In the genomic region with DNA sequence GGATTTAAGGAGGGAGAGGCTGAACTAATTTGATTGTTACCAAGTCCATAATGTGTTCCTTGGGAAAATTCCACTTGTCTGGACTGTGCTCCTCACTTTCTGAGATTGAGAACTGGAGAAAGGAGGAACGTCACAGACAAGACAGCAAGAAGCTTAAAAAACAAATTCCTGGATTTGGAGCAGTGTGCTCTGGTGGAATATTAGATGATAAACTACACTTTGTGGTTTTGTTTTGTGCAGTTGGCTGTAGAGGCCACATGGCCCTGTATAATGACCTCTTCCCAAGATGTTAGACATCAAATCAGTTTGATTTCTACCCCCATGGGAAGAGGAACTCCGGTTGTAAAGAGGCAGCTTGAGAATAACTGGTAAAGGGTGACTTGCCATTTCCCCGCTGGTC, we compare ENCODE assay signal across 1 cellular context.
TF ChIP-seq lines count a peak whose summit lies in the region.

No MANE protein-coding gene starts in this region.

TF ChIP-seq in SK-N-SH treated with all-trans-retinoic acid at 6 μM for 48 hours, 23 proteins besides CTCF, POLR2A, EP300 and RAD21 (continued from another document):
- TF ChIP-seq PATZ1 (CRISPR knock-in tag; IDR thresholded peaks at IDR 0.05; ENCODE audit: borderline replicate concordance) (no peak), BACH2 (CRISPR knock-in tag; IDR thresholded peaks at IDR 0.05; ENCODE audit: borderline replicate concordance) (no peak), ZNF70 (CRISPR knock-in tag; IDR thresholded peaks at IDR 0.05) (no peak), ZNF8 (CRISPR knock-in tag; IDR thresholded peaks at IDR 0.05) (no peak)
- TF ChIP-seq, protein P1, sequence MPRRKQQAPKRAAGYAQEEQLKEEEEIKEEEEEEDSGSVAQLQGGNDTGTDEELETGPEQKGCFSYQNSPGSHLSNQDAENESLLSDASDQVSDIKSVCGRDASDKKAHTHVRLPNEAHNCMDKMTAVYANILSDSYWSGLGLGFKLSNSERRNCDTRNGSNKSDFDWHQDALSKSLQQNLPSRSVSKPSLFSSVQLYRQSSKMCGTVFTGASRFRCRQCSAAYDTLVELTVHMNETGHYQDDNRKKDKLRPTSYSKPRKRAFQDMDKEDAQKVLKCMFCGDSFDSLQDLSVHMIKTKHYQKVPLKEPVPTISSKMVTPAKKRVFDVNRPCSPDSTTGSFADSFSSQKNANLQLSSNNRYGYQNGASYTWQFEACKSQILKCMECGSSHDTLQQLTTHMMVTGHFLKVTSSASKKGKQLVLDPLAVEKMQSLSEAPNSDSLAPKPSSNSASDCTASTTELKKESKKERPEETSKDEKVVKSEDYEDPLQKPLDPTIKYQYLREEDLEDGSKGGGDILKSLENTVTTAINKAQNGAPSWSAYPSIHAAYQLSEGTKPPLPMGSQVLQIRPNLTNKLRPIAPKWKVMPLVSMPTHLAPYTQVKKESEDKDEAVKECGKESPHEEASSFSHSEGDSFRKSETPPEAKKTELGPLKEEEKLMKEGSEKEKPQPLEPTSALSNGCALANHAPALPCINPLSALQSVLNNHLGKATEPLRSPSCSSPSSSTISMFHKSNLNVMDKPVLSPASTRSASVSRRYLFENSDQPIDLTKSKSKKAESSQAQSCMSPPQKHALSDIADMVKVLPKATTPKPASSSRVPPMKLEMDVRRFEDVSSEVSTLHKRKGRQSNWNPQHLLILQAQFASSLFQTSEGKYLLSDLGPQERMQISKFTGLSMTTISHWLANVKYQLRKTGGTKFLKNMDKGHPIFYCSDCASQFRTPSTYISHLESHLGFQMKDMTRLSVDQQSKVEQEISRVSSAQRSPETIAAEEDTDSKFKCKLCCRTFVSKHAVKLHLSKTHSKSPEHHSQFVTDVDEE (CRISPR knock-in tag; IDR thresholded peaks at IDR 0.05) = no peak
